ENCODE assay signal across 19 cellular contexts in the genomic region with DNA sequence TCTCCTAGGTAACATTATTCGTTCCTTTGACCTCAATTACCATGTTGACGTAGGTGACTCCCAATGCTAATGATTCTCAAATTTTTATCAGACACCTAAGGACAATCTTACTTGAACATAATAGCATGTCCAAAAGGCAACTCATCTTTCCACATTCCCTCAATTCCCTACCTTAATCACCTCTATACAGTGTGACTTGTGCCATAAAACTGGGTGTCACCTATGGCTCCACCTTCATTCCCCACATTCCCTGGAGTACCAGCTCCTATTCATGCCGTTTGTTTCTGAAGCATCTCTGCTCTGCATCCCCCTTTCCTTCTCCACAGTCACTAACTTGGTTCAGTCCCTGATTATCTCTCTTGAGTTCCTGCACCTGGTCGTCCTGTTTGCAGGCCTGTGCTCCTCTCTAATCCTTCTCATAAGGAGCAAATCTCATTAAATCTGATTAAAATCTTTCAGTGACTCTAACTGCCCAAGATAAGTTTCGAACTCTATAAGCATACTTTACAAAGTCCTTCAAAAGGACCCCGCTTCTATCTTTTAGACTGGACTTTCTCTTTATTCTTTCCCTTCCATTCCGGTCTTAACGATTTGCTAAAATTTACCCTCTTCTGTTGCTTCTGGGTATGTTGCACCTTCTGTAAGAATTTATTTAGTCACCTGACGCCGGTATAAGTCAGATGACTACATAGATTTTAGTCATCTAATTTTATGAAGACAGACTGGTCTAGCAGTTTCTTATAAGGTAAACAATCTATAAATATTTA.
DNase-seq lines count a peak whose midpoint lies in the region; ATAC-seq and TF ChIP-seq lines count a peak whose summit lies in the region.
"Had no signal": no experiment of that assay in that cellular context is flagged by ENCODE, and none has a peak within 500 bp of the region (broad histone marks: within the 10 kb centered on the region; RNA-seq: fewer than 3 reads in every experiment).

No MANE protein-coding gene starts in this region.

- H3K9me3 Mint-ChIP-seq in WTC11 = no peaks in the 10 kb centered on the region
- H3K9me3 Mint-ChIP-seq: nephron progenitor cell had no signal

- H3K4me1 Mint-ChIP-seq in WTC11 = peaks cover 48% of the 10 kb centered on the region

- peak overlapping the region; percentile 24 for H3K27ac Mint-ChIP-seq in WTC11
- H3K27ac Mint-ChIP-seq: activated naive CD4-positive, alpha-beta T cell treated with anti-CD3 and anti-CD28 coated beads, Interleukin-2, amount 50 U/mL, for 24 hours; nephron progenitor cell; stimulated activated naive CD8-positive, alpha-beta T cell treated with anti-CD3 and anti-CD28 coated beads, Interleukin-15, amount 100 ng/mL, for 72 hours had no signal

- POLR2A ChIA-PET in WTC11 (lab: Charles Lee) = no interaction called here

- no peak overlapping the region for H3K4me3 Mint-ChIP-seq in WTC11
- H3K4me3 Mint-ChIP-seq: activated naive CD4-positive, alpha-beta T cell treated with anti-CD3 and anti-CD28 coated beads, Interleukin-2, amount 50 U/mL, for 24 hours; nephron progenitor cell; stimulated activated naive CD8-positive, alpha-beta T cell treated with anti-CD3 and anti-CD28 coated beads, Interleukin-15, amount 100 ng/mL, for 72 hours had no signal

- no peaks in the 10 kb centered on the region for H3K27me3 Mint-ChIP-seq in WTC11 (ENCODE audit: low read depth)

- CTCF ChIA-PET in WTC11 (lab: Charles Lee) = interaction anchor here (0.6 to 1.9 kb wide), 2 partner anchors 48 to 92 kb away, joined by 3 to 5 read pairs; no protein-coding TSS in a partner anchor

- TF ChIP-seq CTCF in WTC11 (IDR thresholded peaks at IDR 0.05) = no peak

- H3K36me3 Mint-ChIP-seq in WTC11 = no peaks in the 10 kb centered on the region

- peak; percentile 42 for DNase-seq in HT-29 (ENCODE audit: low spot score)
- no peak for DNase-seq in WTC11 (ENCODE audit: low spot score)
- peak; percentile 43 for DNase-seq in inferior parietal cortex (ENCODE audit: extremely low spot score)
- no peak for DNase-seq in substantia nigra (lab: John Stamatoyannopoulos, UW)
- no peak for DNase-seq in mesenteric fat pad (ENCODE audit: low spot score)
- DNase-seq in NCI-H345 (lab: John Stamatoyannopoulos, UW) = no peak
- DNase-seq: activated CD4-positive, alpha-beta T cell treated with anti-CD3 and anti-CD28 coated beads for 48 hours; activated T-cell treated with anti-CD3 and anti-CD28 coated beads, Interleukin-2, amount 50 U/mL, for 1 hour; AML-193; caudate nucleus; effector memory CD4-positive, alpha-beta T cell; GDM1; NCI-H1417; nephron progenitor cell; SIG-M5; stimulated activated naive CD8-positive, alpha-beta T cell treated with anti-CD3 and anti-CD28 coated beads, Interleukin-15, amount 100 ng/mL, for 72 hours had no signal

- peak overlapping the region; percentile 36 for H3K27ac ChIP-seq in substantia nigra (ENCODE audit: low read depth, low read length, poor library complexity, severe bottlenecking)
- H3K27ac ChIP-seq: KMS-11 had no signal

- ATAC-seq in WTC11 (no peak), HG03565 (IDR thresholded peaks at IDR 0.05; ENCODE audit: unreplicated experiment) (no peak)
- ATAC-seq: stimulated activated naive CD8-positive, alpha-beta T cell treated with anti-CD3 and anti-CD28 coated beads, Interleukin-15, amount 100 ng/mL, for 72 hours had no signal

TF ChIP-seq in WTC11, 78 proteins besides CTCF, POLR2A, EP300 and RAD21 (continues in another document):
- TF ChIP-seq, protein P1, sequence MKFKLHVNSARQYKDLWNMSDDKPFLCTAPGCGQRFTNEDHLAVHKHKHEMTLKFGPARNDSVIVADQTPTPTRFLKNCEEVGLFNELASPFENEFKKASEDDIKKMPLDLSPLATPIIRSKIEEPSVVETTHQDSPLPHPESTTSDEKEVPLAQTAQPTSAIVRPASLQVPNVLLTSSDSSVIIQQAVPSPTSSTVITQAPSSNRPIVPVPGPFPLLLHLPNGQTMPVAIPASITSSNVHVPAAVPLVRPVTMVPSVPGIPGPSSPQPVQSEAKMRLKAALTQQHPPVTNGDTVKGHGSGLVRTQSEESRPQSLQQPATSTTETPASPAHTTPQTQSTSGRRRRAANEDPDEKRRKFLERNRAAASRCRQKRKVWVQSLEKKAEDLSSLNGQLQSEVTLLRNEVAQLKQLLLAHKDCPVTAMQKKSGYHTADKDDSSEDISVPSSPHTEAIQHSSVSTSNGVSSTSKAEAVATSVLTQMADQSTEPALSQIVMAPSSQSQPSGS (CRISPR knock-in tag; IDR thresholded peaks at IDR 0.05; ENCODE audit: borderline replicate concordance, low read depth) = no peak
- TF ChIP-seq ETV6 (CRISPR knock-in tag; IDR thresholded peaks at IDR 0.05) (no peak), TEAD1 (CRISPR knock-in tag; IDR thresholded peaks at IDR 0.05) (no peak), MYBL2 (CRISPR knock-in tag; IDR thresholded peaks at IDR 0.05) (no peak), CREM (CRISPR knock-in tag; IDR thresholded peaks at IDR 0.05) (no peak), FOXP1 (CRISPR knock-in tag; IDR thresholded peaks at IDR 0.05; ENCODE audit: borderline replicate concordance) (no peak), SMAD4 (CRISPR knock-in tag; IDR thresholded peaks at IDR 0.05) (no peak), ZNF263 (CRISPR knock-in tag; IDR thresholded peaks at IDR 0.05; ENCODE audit: low read depth) (no peak), ATF1 (CRISPR knock-in tag; IDR thresholded peaks at IDR 0.05) (no peak), NR2C2 (CRISPR knock-in tag; IDR thresholded peaks at IDR 0.05) (no peak)
- TF ChIP-seq, protein P2, sequence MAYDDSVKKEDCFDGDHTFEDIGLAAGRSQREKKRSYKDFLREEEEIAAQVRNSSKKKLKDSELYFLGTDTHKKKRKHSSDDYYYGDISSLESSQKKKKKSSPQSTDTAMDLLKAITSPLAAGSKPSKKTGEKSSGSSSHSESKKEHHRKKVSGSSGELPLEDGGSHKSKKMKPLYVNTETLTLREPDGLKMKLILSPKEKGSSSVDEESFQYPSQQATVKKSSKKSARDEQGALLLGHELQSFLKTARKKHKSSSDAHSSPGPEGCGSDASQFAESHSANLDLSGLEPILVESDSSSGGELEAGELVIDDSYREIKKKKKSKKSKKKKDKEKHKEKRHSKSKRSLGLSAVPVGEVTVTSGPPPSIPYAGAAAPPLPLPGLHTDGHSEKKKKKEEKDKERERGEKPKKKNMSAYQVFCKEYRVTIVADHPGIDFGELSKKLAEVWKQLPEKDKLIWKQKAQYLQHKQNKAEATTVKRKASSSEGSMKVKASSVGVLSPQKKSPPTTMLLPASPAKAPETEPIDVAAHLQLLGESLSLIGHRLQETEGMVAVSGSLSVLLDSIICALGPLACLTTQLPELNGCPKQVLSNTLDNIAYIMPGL (CRISPR knock-in tag; IDR thresholded peaks at IDR 0.05) = no peak
- TF ChIP-seq, protein P3, sequence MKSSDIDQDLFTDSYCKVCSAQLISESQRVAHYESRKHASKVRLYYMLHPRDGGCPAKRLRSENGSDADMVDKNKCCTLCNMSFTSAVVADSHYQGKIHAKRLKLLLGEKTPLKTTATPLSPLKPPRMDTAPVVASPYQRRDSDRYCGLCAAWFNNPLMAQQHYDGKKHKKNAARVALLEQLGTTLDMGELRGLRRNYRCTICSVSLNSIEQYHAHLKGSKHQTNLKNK (CRISPR knock-in tag; IDR thresholded peaks at IDR 0.05) = no peak
- TF ChIP-seq, protein P4, sequence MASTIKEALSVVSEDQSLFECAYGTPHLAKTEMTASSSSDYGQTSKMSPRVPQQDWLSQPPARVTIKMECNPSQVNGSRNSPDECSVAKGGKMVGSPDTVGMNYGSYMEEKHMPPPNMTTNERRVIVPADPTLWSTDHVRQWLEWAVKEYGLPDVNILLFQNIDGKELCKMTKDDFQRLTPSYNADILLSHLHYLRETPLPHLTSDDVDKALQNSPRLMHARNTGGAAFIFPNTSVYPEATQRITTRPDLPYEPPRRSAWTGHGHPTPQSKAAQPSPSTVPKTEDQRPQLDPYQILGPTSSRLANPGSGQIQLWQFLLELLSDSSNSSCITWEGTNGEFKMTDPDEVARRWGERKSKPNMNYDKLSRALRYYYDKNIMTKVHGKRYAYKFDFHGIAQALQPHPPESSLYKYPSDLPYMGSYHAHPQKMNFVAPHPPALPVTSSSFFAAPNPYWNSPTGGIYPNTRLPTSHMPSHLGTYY (CRISPR knock-in tag; IDR thresholded peaks at IDR 0.05) = no peak
- TF ChIP-seq, protein P5, sequence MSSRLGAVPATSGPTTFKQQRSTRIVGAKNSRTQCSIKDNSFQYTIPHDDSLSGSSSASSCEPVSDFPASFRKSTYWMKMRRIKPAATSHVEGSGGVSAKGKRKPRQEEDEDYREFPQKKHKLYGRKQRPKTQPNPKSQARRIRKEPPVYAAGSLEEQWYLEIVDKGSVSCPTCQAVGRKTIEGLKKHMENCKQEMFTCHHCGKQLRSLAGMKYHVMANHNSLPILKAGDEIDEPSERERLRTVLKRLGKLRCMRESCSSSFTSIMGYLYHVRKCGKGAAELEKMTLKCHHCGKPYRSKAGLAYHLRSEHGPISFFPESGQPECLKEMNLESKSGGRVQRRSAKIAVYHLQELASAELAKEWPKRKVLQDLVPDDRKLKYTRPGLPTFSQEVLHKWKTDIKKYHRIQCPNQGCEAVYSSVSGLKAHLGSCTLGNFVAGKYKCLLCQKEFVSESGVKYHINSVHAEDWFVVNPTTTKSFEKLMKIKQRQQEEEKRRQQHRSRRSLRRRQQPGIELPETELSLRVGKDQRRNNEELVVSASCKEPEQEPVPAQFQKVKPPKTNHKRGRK (CRISPR knock-in tag; IDR thresholded peaks at IDR 0.05; ENCODE audit: borderline replicate concordance) = no peak
- TF ChIP-seq, protein P6, sequence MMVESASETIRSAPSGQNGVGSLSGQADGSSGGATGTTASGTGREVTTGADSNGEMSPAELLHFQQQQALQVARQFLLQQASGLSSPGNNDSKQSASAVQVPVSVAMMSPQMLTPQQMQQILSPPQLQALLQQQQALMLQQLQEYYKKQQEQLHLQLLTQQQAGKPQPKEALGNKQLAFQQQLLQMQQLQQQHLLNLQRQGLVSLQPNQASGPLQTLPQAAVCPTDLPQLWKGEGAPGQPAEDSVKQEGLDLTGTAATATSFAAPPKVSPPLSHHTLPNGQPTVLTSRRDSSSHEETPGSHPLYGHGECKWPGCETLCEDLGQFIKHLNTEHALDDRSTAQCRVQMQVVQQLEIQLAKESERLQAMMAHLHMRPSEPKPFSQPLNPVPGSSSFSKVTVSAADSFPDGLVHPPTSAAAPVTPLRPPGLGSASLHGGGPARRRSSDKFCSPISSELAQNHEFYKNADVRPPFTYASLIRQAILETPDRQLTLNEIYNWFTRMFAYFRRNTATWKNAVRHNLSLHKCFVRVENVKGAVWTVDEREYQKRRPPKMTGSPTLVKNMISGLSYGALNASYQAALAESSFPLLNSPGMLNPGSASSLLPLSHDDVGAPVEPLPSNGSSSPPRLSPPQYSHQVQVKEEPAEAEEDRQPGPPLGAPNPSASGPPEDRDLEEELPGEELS (CRISPR knock-in tag; IDR thresholded peaks at IDR 0.05) = no peak

Comparison
In these comparisons a context has a peak if more than half of its experiments do, and no peak if none do; other contexts are left out.
1. DNase-seq: peak in HT-29 (single experiment) and inferior parietal cortex (single experiment); none in WTC11 (single experiment), substantia nigra (0 of 49), mesenteric fat pad (single experiment) and NCI-H345 (single experiment).